Comparison of ENCODE assay signal across 18 cellular contexts in genomic region chr9:87338075-87338989, GRCh38.
DNase-seq lines count a peak whose midpoint lies in the region; ATAC-seq, FAIRE-seq and TF ChIP-seq lines count a peak whose summit lies in the region.
"Had no signal": no experiment of that assay in that cellular context is flagged by ENCODE, and none has a peak within 500 bp of the region (broad histone marks: within the 10 kb centered on the region; RNA-seq: fewer than 3 reads in every experiment).

No MANE protein-coding gene starts in this region.

- intact Hi-C loops in PC-9 (cut with micrococcal nuclease; ENCODE audit: unreplicated experiment) = loop anchor here (5.0 kb wide), 2 partner anchors 179 to 264 kb away; no protein-coding TSS in a partner anchor
- intact Hi-C loops in endothelial cell of umbilical vein (cut with micrococcal nuclease) = no loop called here

- no peaks in the 10 kb centered on the region for H3K9me3 Mint-ChIP-seq in neural crest cell
- H3K9me3 Mint-ChIP-seq: dendritic cell treated with granulocyte-macrophage colony-stimulating factor and Interleukin-4, amounts not matched to agents 40 ng/mL and 50 ng/mL, for 4 days; stimulated activated naive B cell treated with anti-CD40 and anti-IgM and Interleukin-4, amounts not matched to agents 10 μg/mL and 1 μg/mL and 100 μg/mL, for 72 hours; T-helper 2 cell treated with Interferon-gamma antibody and Interleukin-4, amounts not matched to agents 5 μg/mL and 100 μg/mL, for 36 hours had no signal

- no peak overlapping the region for H3K27ac Mint-ChIP-seq in neural crest cell (ENCODE audit: unreplicated experiment)
- H3K27ac Mint-ChIP-seq: dendritic cell treated with granulocyte-macrophage colony-stimulating factor and Interleukin-4, amounts not matched to agents 40 ng/mL and 50 ng/mL, for 4 days; stimulated activated naive B cell treated with anti-CD40 and anti-IgM and Interleukin-4, amounts not matched to agents 10 μg/mL and 1 μg/mL and 100 μg/mL, for 72 hours; T-helper 2 cell treated with Interferon-gamma antibody and Interleukin-4, amounts not matched to agents 5 μg/mL and 100 μg/mL, for 36 hours had no signal

- H3K4me1 Mint-ChIP-seq in neural crest cell = peaks cover 18% of the 10 kb centered on the region

- no TSS peak for BruUV-seq in PC-9 (replicated peaks; lab: Mats Ljungman, UMichigan)
- no TSS peak for BruUV-seq in endothelial cell of umbilical vein (replicated peaks; lab: Mats Ljungman, UMichigan)

- H2AFZ ChIP-seq in PC-9 (peak overlapping the region; percentile 64), endothelial cell of umbilical vein (ENCODE audit: low read depth, low read length) (no peak overlapping the region)

- peaks cover 13% of the 10 kb centered on the region for H3K4me1 ChIP-seq in PC-9 (replicated peaks; ENCODE audit: insufficient read depth)
- peaks cover 6% of the 10 kb centered on the region for H3K4me1 ChIP-seq in endothelial cell of umbilical vein (ENCODE audit: control insufficient read depth, extremely low read depth, insufficient read depth, low read length)
- H3K4me1 ChIP-seq: gastrocnemius medialis had no signal

- POLR2A ChIA-PET in PC-9 (lab: Charles Lee; ENCODE audit: unreplicated experiment) (interaction anchor here (0.6 to 1.2 kb wide), 3 partner anchors 93 to 159 kb away, joined by 4 to 5 read pairs (median 4); partner anchors contain the start of gene DAPK1), endothelial cell of umbilical vein (lab: Charles Lee) (no interaction called here)

- peak; percentile 12 for FAIRE-seq in endothelial cell of umbilical vein (lab: Jason Lieb, UNC)

- peak overlapping the region; percentile 52; the same call in 1 of the 2 replicates for H3K4me3 ChIP-seq in PC-9
- no peak overlapping the region for H3K4me3 ChIP-seq in endothelial cell of umbilical vein (replicated peaks in 1 of 3; ENCODE audit: insufficient read depth in 1 of 3, low read depth in 1 of 3, low read length in 3 of 3)
- H3K4me3 ChIP-seq: BLaER1 treated with 17β-estradiol and CSF1 and Interleukin-3, amounts not matched to agents 10 nM and 100 nM had no signal

- no peaks in the 10 kb centered on the region for H3K9me2 ChIP-seq in PC-9 (ENCODE audit: insufficient read depth)

- H3K4me2 ChIP-seq in PC-9 (peak overlapping the region; percentile 74), endothelial cell of umbilical vein (ENCODE audit: insufficient read depth, low read length) (no peak overlapping the region)

- H3K27me3 Mint-ChIP-seq in neural crest cell (ENCODE audit: low read depth) = peaks cover 23% of the 10 kb centered on the region

- H3K36me3 ChIP-seq in PC-9 (ENCODE audit: low read depth) = no peaks in the 10 kb centered on the region
- no peaks in the 10 kb centered on the region for H3K36me3 ChIP-seq in endothelial cell of umbilical vein (ENCODE audit: control insufficient read depth in 2 of 2, extremely low read depth in 1 of 2, insufficient read depth in 2 of 2, low read length in 2 of 2)
- H3K36me3 ChIP-seq: BLaER1 treated with 17β-estradiol and CSF1 and Interleukin-3, amounts not matched to agents 10 nM and 100 nM; gastrocnemius medialis had no signal

- peak overlapping the region; percentile 83 for H3K4me3 Mint-ChIP-seq in neural crest cell
- H3K4me3 Mint-ChIP-seq: dendritic cell treated with granulocyte-macrophage colony-stimulating factor and Interleukin-4, amounts not matched to agents 40 ng/mL and 50 ng/mL, for 4 days; stimulated activated naive B cell treated with anti-CD40 and anti-IgM and Interleukin-4, amounts not matched to agents 10 μg/mL and 1 μg/mL and 100 μg/mL, for 72 hours; T-helper 2 cell treated with Interferon-gamma antibody and Interleukin-4, amounts not matched to agents 5 μg/mL and 100 μg/mL, for 36 hours had no signal

- H3K9ac ChIP-seq in endothelial cell of umbilical vein (replicated peaks; ENCODE audit: extremely low read depth, insufficient read depth, low read length) = no peak overlapping the region

- no peaks in the 10 kb centered on the region for H3K36me3 Mint-ChIP-seq in neural crest cell (ENCODE audit: low read depth)
- H3K36me3 Mint-ChIP-seq: stimulated activated naive B cell treated with anti-CD40 and anti-IgM and Interleukin-4, amounts not matched to agents 10 μg/mL and 1 μg/mL and 100 μg/mL, for 72 hours had no signal

- ATAC-seq in HG02884 (IDR thresholded peaks at IDR 0.05; ENCODE audit: unreplicated experiment) (no peak), GM19455 (IDR thresholded peaks at IDR 0.05; ENCODE audit: unreplicated experiment) (no peak)
- ATAC-seq: gastrocnemius medialis; PC-3; stimulated activated naive B cell treated with anti-CD40 and anti-IgM and Interleukin-4, amounts not matched to agents 10 μg/mL and 1 μg/mL and 100 μg/mL, for 72 hours had no signal

- in situ Hi-C loops in Caki2 (cut with HindIII; ENCODE audit: low pct_unique_long_range_greater_than_20kb, low sequenced_read_pairs) = loop anchor here (25.0 kb wide), 1 partner anchor 926 kb away; no protein-coding TSS in a partner anchor

- dilution Hi-C loops in endothelial cell of umbilical vein (cut with MboI; ENCODE audit: extremely low pct_ligation_motif_present, low sequenced_read_pairs) = loop anchor here (10.0 kb wide), 1 partner anchor 326 kb away; no protein-coding TSS in a partner anchor

- H3K27ac ChIP-seq in PC-9 = peak overlapping the region; percentile 20; the same call in 1 of the 2 replicates
- no peak overlapping the region for H3K27ac ChIP-seq in endothelial cell of umbilical vein (ENCODE audit: insufficient read depth, low read depth, low read length)
- H3K27ac ChIP-seq: BLaER1 treated with 17β-estradiol and CSF1 and Interleukin-3, amounts not matched to agents 10 nM and 100 nM; gastrocnemius medialis had no signal

- DNase-seq in Caki2 (ENCODE audit: low read depth) (peak; percentile 38), PC-9 (peak in 1 of 2 experiments; percentile 58), endothelial cell of umbilical vein (ENCODE audit: low read depth, low spot score) (no peak), neural crest cell (ENCODE audit: low read depth, low spot score) (no peak), NCI-H1105 (lab: John Stamatoyannopoulos, UW) (no peak), erythroblast (lab: John Stamatoyannopoulos, UW) (no peak)
- DNase-seq: activated naive CD4-positive, alpha-beta T cell treated with anti-CD3 and anti-CD28 coated beads, Interleukin-2, amount 50 U/mL, for 16 hours; gastrocnemius medialis; GDM1; Karpas-422; PC-3; stimulated activated CD4-positive, alpha-beta T cell treated with anti-CD3 and anti-CD28 coated beads, Interleukin-2, amount 100 ng/mL, for 24 hours; stimulated activated naive B cell treated with anti-CD40 and anti-IgM and Interleukin-4, amounts not matched to agents 10 μg/mL and 1 μg/mL and 100 μg/mL, for 72 hours had no signal

- H3K79me2 ChIP-seq in PC-9 (ENCODE audit: low read depth) = no peaks in the 10 kb centered on the region
- H3K79me2 ChIP-seq in endothelial cell of umbilical vein (ENCODE audit: control insufficient read depth, insufficient read depth, low read length) = no peaks in the 10 kb centered on the region

- H3K9me3 ChIP-seq in PC-9 (ENCODE audit: insufficient read depth, low read depth) (no peaks in the 10 kb centered on the region), endothelial cell of umbilical vein (replicated peaks; ENCODE audit: control insufficient read depth, insufficient read depth, low read length) (no peaks in the 10 kb centered on the region)
- H3K9me3 ChIP-seq: gastrocnemius medialis had no signal

- H3F3A ChIP-seq in PC-9 (ENCODE audit: insufficient read depth, low read depth) = peaks cover 7% of the 10 kb centered on the region; the same call in 1 of the 2 replicates

- H4K20me1 ChIP-seq in PC-9 (ENCODE audit: insufficient read depth) = no peaks in the 10 kb centered on the region
- no peaks in the 10 kb centered on the region for H4K20me1 ChIP-seq in endothelial cell of umbilical vein (replicated peaks; ENCODE audit: control insufficient read depth, extremely low read depth, insufficient read depth, low read length)
- H4K20me1 ChIP-seq: BLaER1 treated with 17β-estradiol and CSF1 and Interleukin-3, amounts not matched to agents 10 nM and 100 nM had no signal

- H3K27me3 ChIP-seq in PC-9 (ENCODE audit: insufficient read depth, low read depth) (no peaks in the 10 kb centered on the region), endothelial cell of umbilical vein (ENCODE audit: control insufficient read depth in 2 of 2, insufficient read depth in 2 of 2, low read length in 2 of 2) (peaks cover 15 to 16% of the 10 kb centered on the region in 2 experiments)

- CTCF ChIA-PET in PC-9 (lab: Charles Lee) = interaction anchor here (0.6 to 1.6 kb wide), 7 partner anchors 36 to 339 kb away, joined by 3 to 8 read pairs (median 5); partner anchors contain the start of gene DAPK1
- CTCF ChIA-PET in endothelial cell of umbilical vein (lab: Charles Lee) = interaction anchor here (0.8 to 2.9 kb wide), 21 partner anchors 8 to 924 kb away, joined by 3 to 101 read pairs (median 7); partner anchors contain the start of genes CTSL and DAPK1

- TF ChIP-seq POLR2A in endothelial cell of umbilical vein (IDR thresholded peaks at IDR 0.05; ENCODE audit: low read depth, low read length) (no peak), erythroblast (IDR thresholded peaks at IDR 0.05; ENCODE audit: low read length) (no peak)

- no peaks in the 10 kb centered on the region for H3K9me1 ChIP-seq in endothelial cell of umbilical vein (replicated peaks; ENCODE audit: control insufficient read depth, extremely low read depth, insufficient read depth, low read length)

- TF ChIP-seq CTCF in PC-9 (conservative IDR thresholded peaks at IDR 0.05) (no peak), endothelial cell of umbilical vein (IDR thresholded peaks at IDR 0.05; ENCODE audit: extremely low read depth in 1 of 2, insufficient read depth in 1 of 2, low read depth in 1 of 2, low read length in 2 of 2) (no peak), neural crest cell (conservative IDR thresholded peaks at IDR 0.05) (no peak)

TF ChIP-seq in endothelial cell of umbilical vein, 7 proteins besides CTCF, POLR2A, EP300 and RAD21:
- TF ChIP-seq FOS (IDR thresholded peaks at IDR 0.05; ENCODE audit: borderline replicate concordance, insufficient read depth, low read length) = no peak
- TF ChIP-seq JUN (IDR thresholded peaks at IDR 0.05; ENCODE audit: borderline replicate concordance, insufficient read depth, insufficient read length, low read depth) = no peak
- TF ChIP-seq MYC (IDR thresholded peaks at IDR 0.05; ENCODE audit: low read depth, low read length) = no peak
- TF ChIP-seq EZH2 (IDR thresholded peaks at IDR 0.05; ENCODE audit: borderline replicate concordance, low read depth, low read length, severe bottlenecking) = no peak
- no peak for TF ChIP-seq GATA2 (IDR thresholded peaks at IDR 0.05; ENCODE audit: insufficient read depth, insufficient read length, low read depth, low read length)
- no peak for TF ChIP-seq MAX (IDR thresholded peaks at IDR 0.05; ENCODE audit: insufficient read depth, insufficient read length)
- TF ChIP-seq POLR2AphosphoS5 (IDR thresholded peaks at IDR 0.05; ENCODE audit: insufficient read depth, low read depth, low read length) = no peak
